In genomic region chr4:77418333-77418732, GRCh38 we compare ENCODE assay signal across 8 cellular contexts.
DNase-seq lines count a peak whose midpoint lies in the region; ATAC-seq and TF ChIP-seq lines count a peak whose summit lies in the region.

No MANE protein-coding gene starts in this region.

- H3K4me3 ChIP-seq in GM23248 (no peak overlapping the region), SK-N-SH (ENCODE audit: low read depth in 2 of 2, low read length in 1 of 2) (no peak overlapping the region; a peak in 1 of 4 replicates)

- 0 out of 2 replicates have a peak, but pooled peaks have one; percentile 25 for TF ChIP-seq RAD21 in SK-N-SH (IDR thresholded peaks at IDR 0.05; ENCODE audit: low read length)

- TF ChIP-seq EP300 in SK-N-SH (IDR thresholded peaks at IDR 0.05; ENCODE audit: borderline replicate concordance in 1 of 2, low read depth in 1 of 2, low read length in 1 of 2): no peak

- peaks cover 36% of the 10 kb centered on the region for H3K27me3 ChIP-seq in GM23248 (replicated peaks; ENCODE audit: insufficient read depth)
- H3K27me3 ChIP-seq in SK-N-SH (ENCODE audit: insufficient read depth): peaks cover 2% of the 10 kb centered on the region; the same call in 1 of the 2 replicates

- H2AFZ ChIP-seq in GM23248: no peak overlapping the region
- no peak overlapping the region for H2AFZ ChIP-seq in SK-N-SH (ENCODE audit: low read depth)

- WGBS in GM23248 (ENCODE audit: low coverage in 1 of 2, low lambda C conversion rate in 2 of 2, missing lambda C conversion rate in 2 of 2), 2 experiments: 0% methylated on average over 1 of the region's 1 CpG
- WGBS in SK-N-SH (ENCODE audit: low lambda C conversion rate): 0% methylated on average over 1 of the region's 1 CpG

- H3K4me1 ChIP-seq in GM23248 (ENCODE audit: insufficient read depth) (no peaks in the 10 kb centered on the region), SK-N-SH (ENCODE audit: control insufficient read depth in 1 of 2, insufficient read depth in 2 of 2, low read depth in 1 of 2, low read length in 1 of 2) (no peaks in the 10 kb centered on the region)

- CTCF ChIA-PET in SK-N-SH (lab: Yijun Ruan, JAX): interaction anchor here (0.9 to 1.7 kb wide), 6 partner anchors 11 to 65 kb away, joined by 3 to 5 read pairs (median 3); no protein-coding TSS in a partner anchor

- H3K36me3 ChIP-seq in GM23248 (ENCODE audit: low read depth) (no peaks in the 10 kb centered on the region), SK-N-SH (replicated peaks in 1 of 2; ENCODE audit: control insufficient read depth in 1 of 2, insufficient read depth in 2 of 2, low read length in 1 of 2) (no peaks in the 10 kb centered on the region)

- no peak overlapping the region for H3K9ac ChIP-seq in GM23248
- no peak overlapping the region for H3K9ac ChIP-seq in SK-N-SH

- no peak overlapping the region for H3K27ac ChIP-seq in GM23248
- H3K27ac ChIP-seq in SK-N-SH (ENCODE audit: low read depth in 2 of 2, low read length in 1 of 2): no peak overlapping the region

- H3F3A ChIP-seq in GM23248 (ENCODE audit: insufficient read depth) (no peaks in the 10 kb centered on the region), SK-N-SH (replicated peaks; ENCODE audit: insufficient read depth) (no peaks in the 10 kb centered on the region)

- in situ Hi-C loops in GM23248 (cut with MboI): no loop called here

- ATAC-seq in HG03025 (IDR thresholded peaks at IDR 0.05; ENCODE audit: low FRiP score, unreplicated experiment): no peak

- no peaks in the 10 kb centered on the region for H3K9me3 ChIP-seq in GM23248 (ENCODE audit: low read depth)
- no peaks in the 10 kb centered on the region for H3K9me3 ChIP-seq in SK-N-SH

- H4K20me1 ChIP-seq in GM23248 (ENCODE audit: insufficient read depth) (no peaks in the 10 kb centered on the region), SK-N-SH (ENCODE audit: insufficient read depth) (no peaks in the 10 kb centered on the region)

- DNase-seq in DMS114 treated with DMSO at 0.1 percent for 48 hours (lab: John Stamatoyannopoulos, UW; ENCODE audit: unreplicated experiment) (peak; percentile 0), GM23248 (peak; percentile 3), SK-N-SH (peak; percentile 8), kidney tubule cell (ENCODE audit: low spot score) (peak; percentile 48), NOMO-1 treated with dmso at 0.1 percent for 144 hours (lab: John Stamatoyannopoulos, UW; ENCODE audit: unreplicated experiment) (no peak), activated T-cell treated with anti-CD3 and anti-CD28 coated beads for 4 hours (no peak)
- no peak for DNase-seq in NK-92 treated with Interleukin-12 subunit alpha and Interleukin-12 subunit beta, amount 100 ng/mL, for 24 hours (lab: John Stamatoyannopoulos, UW)

- H3K4me2 ChIP-seq in GM23248 (ENCODE audit: unreplicated experiment) (no peak overlapping the region), SK-N-SH (no peak overlapping the region)

- H3K9me2 ChIP-seq in GM23248 (ENCODE audit: insufficient read depth): no peaks in the 10 kb centered on the region
- no peaks in the 10 kb centered on the region for H3K9me2 ChIP-seq in SK-N-SH

- peak; percentile 41 for TF ChIP-seq CTCF in SK-N-SH (IDR thresholded peaks at IDR 0.05)

- POLR2A ChIA-PET in SK-N-SH (lab: Yijun Ruan, JAX): no interaction called here

- H3K79me2 ChIP-seq in GM23248 (ENCODE audit: insufficient read depth): no peaks in the 10 kb centered on the region
- H3K79me2 ChIP-seq in SK-N-SH (ENCODE audit: insufficient read depth): no peaks in the 10 kb centered on the region

TF ChIP-seq in SK-N-SH, 30 proteins besides CTCF, POLR2A, EP300 and RAD21:
- no peak for TF ChIP-seq TEAD4 (IDR thresholded peaks at IDR 0.05; ENCODE audit: borderline replicate concordance, insufficient read depth)
- TF ChIP-seq ZBTB33 (IDR thresholded peaks at IDR 0.05; ENCODE audit: borderline replicate concordance, low read depth): no peak
- no peak for TF ChIP-seq MXI1 (IDR thresholded peaks at IDR 0.05; ENCODE audit: low read depth, low read length)
- no peak for TF ChIP-seq SIN3A (IDR thresholded peaks at IDR 0.05; ENCODE audit: borderline replicate concordance, low read depth, low read length)
- TF ChIP-seq GABPA (IDR thresholded peaks at IDR 0.05; ENCODE audit: low read depth): no peak
- no peak for TF ChIP-seq TCF12 (IDR thresholded peaks at IDR 0.05)
- no peak for TF ChIP-seq YY1 (IDR thresholded peaks at IDR 0.05; ENCODE audit: low read depth)
- TF ChIP-seq, protein P1, sequence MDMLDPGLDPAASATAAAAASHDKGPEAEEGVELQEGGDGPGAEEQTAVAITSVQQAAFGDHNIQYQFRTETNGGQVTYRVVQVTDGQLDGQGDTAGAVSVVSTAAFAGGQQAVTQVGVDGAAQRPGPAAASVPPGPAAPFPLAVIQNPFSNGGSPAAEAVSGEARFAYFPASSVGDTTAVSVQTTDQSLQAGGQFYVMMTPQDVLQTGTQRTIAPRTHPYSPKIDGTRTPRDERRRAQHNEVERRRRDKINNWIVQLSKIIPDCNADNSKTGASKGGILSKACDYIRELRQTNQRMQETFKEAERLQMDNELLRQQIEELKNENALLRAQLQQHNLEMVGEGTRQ (IDR thresholded peaks at IDR 0.05; ENCODE audit: borderline replicate concordance, low read depth, low read length): no peak
- TF ChIP-seq, protein P2, sequence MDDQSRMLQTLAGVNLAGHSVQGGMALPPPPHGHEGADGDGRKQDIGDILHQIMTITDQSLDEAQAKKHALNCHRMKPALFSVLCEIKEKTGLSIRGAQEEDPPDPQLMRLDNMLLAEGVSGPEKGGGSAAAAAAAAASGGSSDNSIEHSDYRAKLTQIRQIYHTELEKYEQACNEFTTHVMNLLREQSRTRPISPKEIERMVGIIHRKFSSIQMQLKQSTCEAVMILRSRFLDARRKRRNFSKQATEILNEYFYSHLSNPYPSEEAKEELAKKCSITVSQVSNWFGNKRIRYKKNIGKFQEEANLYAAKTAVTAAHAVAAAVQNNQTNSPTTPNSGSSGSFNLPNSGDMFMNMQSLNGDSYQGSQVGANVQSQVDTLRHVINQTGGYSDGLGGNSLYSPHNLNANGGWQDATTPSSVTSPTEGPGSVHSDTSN (IDR thresholded peaks at IDR 0.05): no peak
- TF ChIP-seq RXRA (IDR thresholded peaks at IDR 0.05; ENCODE audit: borderline replicate concordance, low read depth): no peak
- no peak for TF ChIP-seq FOXM1 (IDR thresholded peaks at IDR 0.05; ENCODE audit: low read depth)
- no peak for TF ChIP-seq CHD2 (IDR thresholded peaks at IDR 0.05; ENCODE audit: low read length, partially characterized antibody)
- no peak for TF ChIP-seq FOSL2 (IDR thresholded peaks at IDR 0.05; ENCODE audit: borderline replicate concordance, low read depth)
- no peak for TF ChIP-seq RFX5 (IDR thresholded peaks at IDR 0.05; ENCODE audit: low read length)
- no peak for TF ChIP-seq ELF1 (IDR thresholded peaks at IDR 0.05)
- no peak for TF ChIP-seq RCOR1 (IDR thresholded peaks at IDR 0.05; ENCODE audit: low read length)

Comparison
In these comparisons a context has a peak if more than half of its experiments do, and no peak if none do; other contexts are left out.
1. DNase-seq: peak in DMS114 treated with DMSO at 0.1 percent for 48 hours (single experiment), GM23248 (single experiment), SK-N-SH (single experiment) and kidney tubule cell (single experiment); none in NOMO-1 treated with dmso at 0.1 percent for 144 hours (single experiment), NK-92 treated with Interleukin-12 subunit alpha and Interleukin-12 subunit beta, amount 100 ng/mL, for 24 hours (single experiment) and activated T-cell treated with anti-CD3 and anti-CD28 coated beads for 4 hours (single experiment).